17 cellular contexts compared by ENCODE assay signal in genomic region chr5:57839447-57839846, GRCh38.
A peak's percentile ranks its signal among the peaks of the same experiment; 100 is the strongest.
DNase-seq lines count a peak whose midpoint lies in the region; ATAC-seq, FAIRE-seq and TF ChIP-seq lines count a peak whose summit lies in the region.
"Had no signal": no experiment of that assay in that cellular context is flagged by ENCODE, and none has a peak within 500 bp of the region (broad histone marks: within the 10 kb centered on the region; RNA-seq: fewer than 3 reads in every experiment).

No MANE protein-coding gene starts in this region.

- ATAC-seq in A549 = no peak
- no peak for ATAC-seq in PC-3
- no peak for ATAC-seq in GM21447 (IDR thresholded peaks at IDR 0.05; ENCODE audit: unreplicated experiment)

- H3K27ac ChIP-seq in A549 = peak overlapping the region; percentile 37 to 85
- H3K27ac ChIP-seq in PC-3 (ENCODE audit: low read length) = peak overlapping the region; percentile 81
- no peak overlapping the region for H3K27ac ChIP-seq in H1 (ENCODE audit: low read depth, low read length)
- H3K27ac ChIP-seq in CD8-positive, alpha-beta memory T cell (ENCODE audit: low read depth, low read length) = no peak overlapping the region

- peaks cover 57% of the 10 kb centered on the region for H3K4me1 Mint-ChIP-seq in nephron
- H3K4me1 Mint-ChIP-seq in CD8-positive, alpha-beta memory T cell = no peaks in the 10 kb centered on the region
- H3K4me1 Mint-ChIP-seq: CD4-positive, alpha-beta memory T cell had no signal

- DNase-seq in A549 (ENCODE audit: low read depth in 1 of 2, low spot score in 1 of 2) (no peak), PC-3 (peak; percentile 27), H1 (ENCODE audit: low read depth in 1 of 2, low spot score in 2 of 2) (no peak)
- DNase-seq in stimulated activated CD4-positive, alpha-beta T cell treated with anti-CD3 and anti-CD28 coated beads, Interleukin-2, amount 100 ng/mL, for 24 hours = no peak
- DNase-seq in stimulated activated CD4-positive, alpha-beta T cell treated with anti-CD3 and anti-CD28 coated beads, Interleukin-4, amount 100 ng/mL, for 24 hours = no peak
- no peak for DNase-seq in CD8-positive, alpha-beta memory T cell
- DNase-seq: ACHN; BE2C; CD4-positive, alpha-beta memory T cell; KG1; MG63; NCI-H2029; NCI-H510A treated with DMSO at 0.1 percent for 48 hours; SIG-M5 had no signal

- no peaks in the 10 kb centered on the region for H4K20me1 ChIP-seq in PC-3 (ENCODE audit: low read length)
- H4K20me1 ChIP-seq in H1 (replicated peaks in 1 of 2; ENCODE audit: control insufficient read depth in 1 of 2, insufficient read depth in 2 of 2, low read length in 2 of 2) = no peaks in the 10 kb centered on the region

- H3K27me3 Mint-ChIP-seq in nephron (ENCODE audit: low read depth) = no peaks in the 10 kb centered on the region
- H3K27me3 Mint-ChIP-seq in CD8-positive, alpha-beta memory T cell = no peaks in the 10 kb centered on the region

- H2BK15ac ChIP-seq in H1 (ENCODE audit: low read length) = no peak overlapping the region

- no peak overlapping the region for H2AK5ac ChIP-seq in H1 (ENCODE audit: low read depth, low read length)

- H3K4me2 ChIP-seq in A549 (peak overlapping the region; percentile 57), PC-3 (ENCODE audit: low read length) (peak overlapping the region; percentile 62), H1 (ENCODE audit: insufficient read depth in 1 of 2, low read depth in 2 of 2, low read length in 2 of 2) (no peak overlapping the region)

- FAIRE-seq in A549 (lab: Jason Lieb, UNC) (no peak), H1 (lab: Jason Lieb, UNC) (no peak)
- FAIRE-seq: H54 had no signal

- intact Hi-C loops in PC-3 (cut with micrococcal nuclease) = loop anchor here (1.0 to 5.0 kb wide), 3 partner anchors 14 to 293 kb away; no protein-coding TSS in a partner anchor

- H4K5ac ChIP-seq in H1 (ENCODE audit: insufficient read length, low read depth, low read length) = no peak overlapping the region

- H3K36me3 Mint-ChIP-seq in nephron (ENCODE audit: low read depth) = no peaks in the 10 kb centered on the region
- no peaks in the 10 kb centered on the region for H3K36me3 Mint-ChIP-seq in CD8-positive, alpha-beta memory T cell
- H3K36me3 Mint-ChIP-seq: CD4-positive, alpha-beta memory T cell had no signal

- H3K79me1 ChIP-seq in H1 (ENCODE audit: low read depth, low read length) = no peaks in the 10 kb centered on the region

- peaks cover 6% of the 10 kb centered on the region for H3F3A ChIP-seq in PC-3 (ENCODE audit: low read length, unreplicated experiment)

- H3K18ac ChIP-seq in H1 (ENCODE audit: extremely low read depth, low read length) = no peak overlapping the region

- no peak overlapping the region for H3K56ac ChIP-seq in H1 (replicated peaks; ENCODE audit: insufficient read length, low read depth, low read length)

- H3K9me3 Mint-ChIP-seq in nephron = no peaks in the 10 kb centered on the region
- peaks cover 0 to 2% (median 0%) of the 10 kb centered on the region in 5 donors for H3K9me3 Mint-ChIP-seq in CD8-positive, alpha-beta memory T cell
- H3K9me3 Mint-ChIP-seq: CD4-positive, alpha-beta memory T cell had no signal

- H3K27ac Mint-ChIP-seq in nephron = peak overlapping the region in 2 of 3 experiments; percentile 26 to 31
- no peak overlapping the region for H3K27ac Mint-ChIP-seq in CD8-positive, alpha-beta memory T cell
- H3K27ac Mint-ChIP-seq: CD4-positive, alpha-beta memory T cell had no signal

- H2BK20ac ChIP-seq in H1 (ENCODE audit: low read length) = no peak overlapping the region

- TF ChIP-seq EP300 in A549 (IDR thresholded peaks at IDR 0.05) = no peak
- TF ChIP-seq EP300 in H1 (IDR thresholded peaks at IDR 0.05; ENCODE audit: borderline replicate concordance in 1 of 2, low read depth in 2 of 2, low read length in 2 of 2) = no peak

- no peak overlapping the region for H4K91ac ChIP-seq in H1 (replicated peaks; ENCODE audit: insufficient read length, low read length)

- H3K4ac ChIP-seq in H1 (replicated peaks; ENCODE audit: insufficient read length, low read depth, low read length) = no peak overlapping the region

- H3K27me3 ChIP-seq in PC-3 (ENCODE audit: low read length) = no peaks in the 10 kb centered on the region
- H3K27me3 ChIP-seq in H1 (replicated peaks in 1 of 4; ENCODE audit: control insufficient read depth in 3 of 4, extremely low read depth in 1 of 4, insufficient read depth in 3 of 4, low read length in 3 of 4) = no peaks in the 10 kb centered on the region
- no peaks in the 10 kb centered on the region for H3K27me3 ChIP-seq in CD8-positive, alpha-beta memory T cell (ENCODE audit: insufficient read depth, low read length, poor library complexity, severe bottlenecking)
- H3K27me3 ChIP-seq: BE2C, MG63 had no signal

- no TSS peak for BruUV-seq in PC-3 (replicated peaks; lab: Mats Ljungman, UMichigan)

- H4K8ac ChIP-seq in H1 (ENCODE audit: extremely low read depth, insufficient read depth, low read length) = no peak overlapping the region

- H3K14ac ChIP-seq in H1 (ENCODE audit: insufficient read length) = no peak overlapping the region

- no peak overlapping the region for H3K23ac ChIP-seq in H1 (ENCODE audit: insufficient read length)

- TF ChIP-seq CTCF in A549 (IDR thresholded peaks at IDR 0.05) (no peak), PC-3 (conservative IDR thresholded peaks at IDR 0.05; ENCODE audit: low read depth, low read length) (no peak), H1 (IDR thresholded peaks at IDR 0.05; ENCODE audit: control extremely low read depth in 1 of 3, insufficient read depth in 1 of 3, low read depth in 1 of 3, low read length in 3 of 3) (no peak), nephron (IDR thresholded peaks at IDR 0.05; ENCODE audit: unreplicated experiment in 3 of 3) (no peak)

- CTCF ChIA-PET in A549 (lab: Yijun Ruan, JAX) = interaction anchor here (1.1 to 2.0 kb wide), 3 partner anchors 60 to 622 kb away, joined by 3 to 6 read pairs (median 3); no protein-coding TSS in a partner anchor
- CTCF ChIA-PET in PC-3 (lab: Charles Lee) = interaction anchor here (0.8 to 1.4 kb wide), 2 partner anchors 60 to 621 kb away, joined by 3 to 5 read pairs; no protein-coding TSS in a partner anchor
- CTCF ChIA-PET in H1 (lab: Charles Lee; ENCODE audit: partially characterized antibody) = no interaction called here
- CTCF ChIA-PET in CD8-positive, alpha-beta memory T cell (lab: Charles Lee) = no interaction called here

- no peak overlapping the region for H2AFZ ChIP-seq in PC-3 (ENCODE audit: low read length)
- H2AFZ ChIP-seq in H1 (ENCODE audit: low read length) = no peak overlapping the region

- no peak overlapping the region for H3K4me3 Mint-ChIP-seq in nephron
- no peak overlapping the region for H3K4me3 Mint-ChIP-seq in CD8-positive, alpha-beta memory T cell
- H3K4me3 Mint-ChIP-seq: CD4-positive, alpha-beta memory T cell had no signal

- H3K9me2 ChIP-seq in PC-3 (replicated peaks; ENCODE audit: low read length) = no peaks in the 10 kb centered on the region

- H3K9ac ChIP-seq in PC-3 (ENCODE audit: low read length) (peak overlapping the region; percentile 55), H1 (replicated peaks in 1 of 4; ENCODE audit: extremely low read depth in 1 of 4, low read depth in 3 of 4, low read length in 3 of 4) (no peak overlapping the region)

- H3K36me3 ChIP-seq in PC-3 (ENCODE audit: low read depth, low read length) (no peaks in the 10 kb centered on the region), H1 (ENCODE audit: control insufficient read depth in 2 of 4, insufficient read depth in 4 of 4, low read length in 3 of 4) (no peaks in the 10 kb centered on the region)
- H3K36me3 ChIP-seq in CD8-positive, alpha-beta memory T cell (ENCODE audit: insufficient read depth, low read length) = no peaks in the 10 kb centered on the region
- H3K36me3 ChIP-seq: BE2C, MG63 had no signal

- H2BK12ac ChIP-seq in H1 (ENCODE audit: low read depth, low read length) = no peak overlapping the region

- H2BK120ac ChIP-seq in H1 (replicated peaks; ENCODE audit: low read depth, low read length) = peak overlapping the region; percentile 56

- no peaks in the 10 kb centered on the region for H3K23me2 ChIP-seq in H1 (ENCODE audit: low read depth, low read length)

- H3K79me2 ChIP-seq in PC-3 (ENCODE audit: low read length) (no peaks in the 10 kb centered on the region), H1 (ENCODE audit: control insufficient read depth in 1 of 2, insufficient read depth in 2 of 2, low read length in 2 of 2) (no peaks in the 10 kb centered on the region)

- H3K9me3 ChIP-seq in A549 = no peaks in the 10 kb centered on the region
- no peaks in the 10 kb centered on the region for H3K9me3 ChIP-seq in PC-3 (ENCODE audit: low read length)
- H3K9me3 ChIP-seq in H1 (ENCODE audit: insufficient read depth in 2 of 2, low read depth in 1 of 2, low read length in 1 of 2) = peaks cover 0 to 5% of the 10 kb centered on the region in 2 experiments; a peak in 1 of 4 replicates
- no peaks in the 10 kb centered on the region for H3K9me3 ChIP-seq in CD8-positive, alpha-beta memory T cell (ENCODE audit: low read length)
- H3K9me3 ChIP-seq: BE2C, MG63 had no signal

- H3K4me1 ChIP-seq in A549 (peaks cover 76% of the 10 kb centered on the region), PC-3 (ENCODE audit: insufficient read depth, low read length) (peaks cover 57% of the 10 kb centered on the region), H1 (replicated peaks in 1 of 4; ENCODE audit: control insufficient read depth in 3 of 4, insufficient read depth in 4 of 4, low read length in 3 of 4) (peaks cover 0 to 16% (median 6%) of the 10 kb centered on the region in 4 experiments; a peak in 3 of 7 replicates)
- no peaks in the 10 kb centered on the region for H3K4me1 ChIP-seq in CD8-positive, alpha-beta memory T cell (ENCODE audit: insufficient read depth, low read length)
- H3K4me1 ChIP-seq: BE2C had no signal

- no peak overlapping the region for H3K4me3 ChIP-seq in A549
- H3K4me3 ChIP-seq in PC-3 (ENCODE audit: low read length) = no peak overlapping the region
- H3K4me3 ChIP-seq in H1 (ENCODE audit: extremely low read depth in 1 of 4, insufficient read depth in 2 of 4, low read depth in 3 of 4, low read length in 4 of 4) = no peak overlapping the region
- no peak overlapping the region for H3K4me3 ChIP-seq in CD8-positive, alpha-beta memory T cell (ENCODE audit: low read length)
- H3K4me3 ChIP-seq: MG63 had no signal

- TF ChIP-seq POLR2A in A549 (IDR thresholded peaks at IDR 0.05; ENCODE audit: low read length) (no peak), H1 (IDR thresholded peaks at IDR 0.05; ENCODE audit: control extremely low read depth in 1 of 2, low read depth in 2 of 2, low read length in 2 of 2) (no peak)

- 7% methylated on average over 1 of the region's 1 CpG for WGBS in A549 (ENCODE audit: missing lambda C conversion rate)
- WGBS in H1 (ENCODE audit: extremely low coverage in 1 of 2, insufficient coverage in 1 of 2, insufficient read length in 1 of 2, insufficient replicate concordance in 2 of 2, low coverage in 1 of 2, low lambda C conversion rate in 2 of 2, missing lambda C conversion rate in 1 of 2), 2 experiments = 100% methylated on average over 1 of the region's 1 CpG; no CpG with 5 or more reads in 1 of the 2 experiments

- H2BK5ac ChIP-seq in H1 (ENCODE audit: low read depth, low read length) = no peak overlapping the region

- TF ChIP-seq RAD21 in A549 (conservative IDR thresholded peaks at IDR 0.05 in 1 of 2, IDR thresholded peaks at IDR 0.05 in 1 of 2) = no peak
- TF ChIP-seq RAD21 in H1 (IDR thresholded peaks at IDR 0.05 in 1 of 2, conservative IDR thresholded peaks at IDR 0.05 in 1 of 2; ENCODE audit: low read depth in 2 of 2, low read length in 2 of 2) = no peak

- POLR2A ChIA-PET in A549 (lab: Yijun Ruan, JAX) = no interaction called here
- POLR2A ChIA-PET in PC-3 (lab: Charles Lee; ENCODE audit: unreplicated experiment) = interaction anchor here (0.5 to 0.7 kb wide), 3 partner anchors 21 to 63 kb away, joined by 3 to 5 read pairs (median 3); no protein-coding TSS in a partner anchor
- POLR2A ChIA-PET in H1 (lab: Charles Lee; ENCODE audit: partially characterized antibody) = no interaction called here
- POLR2A ChIA-PET in CD8-positive, alpha-beta memory T cell (lab: Charles Lee) = no interaction called here

Comparison
In these comparisons a context has a peak if more than half of its experiments do, and no peak if none do; other contexts are left out.
1. H3K27ac ChIP-seq: peak in A549 (2 of 2) and PC-3 (single experiment); none in H1 (single experiment) and CD8-positive, alpha-beta memory T cell (single experiment).
2. H3K4me2 ChIP-seq: peak in A549 (single experiment) and PC-3 (single experiment); none in H1 (0 of 2).
3. H3K27ac Mint-ChIP-seq: peak in nephron (2 of 3); none in CD8-positive, alpha-beta memory T cell (0 of 8).
4. CTCF ChIA-PET loops: an anchor here in A549 (1.1 to 2.0 kb wide) and PC-3 (0.8 to 1.4 kb wide); none called in H1 and CD8-positive, alpha-beta memory T cell.